In genomic region chr12:56375598-56376434, GRCh38 we compare ENCODE assay signal across 12 cellular contexts. TPM values are rescaled to one million over a fixed set of nuclear protein-coding genes. Genes with fewer than 3 reads are reported as not detected.
DNase-seq lines count a peak whose midpoint lies in the region; ATAC-seq and TF ChIP-seq lines count a peak whose summit lies in the region.
"Had no signal": no experiment of that assay in that cellular context is flagged by ENCODE, and none has a peak within 500 bp of the region (broad histone marks: within the 10 kb centered on the region; RNA-seq: fewer than 3 reads in every experiment).

No MANE protein-coding gene starts in this region.

- H2AK5ac ChIP-seq in IMR-90 (ENCODE audit: low read depth, low read length): no peak overlapping the region
- no peak overlapping the region for H2AK5ac ChIP-seq in neuronal stem cell (ENCODE audit: low read depth, low read length)

- no peak overlapping the region for H3K4me2 ChIP-seq in IMR-90 (ENCODE audit: low read depth, low read length)
- H3K4me2 ChIP-seq in neuronal stem cell (ENCODE audit: insufficient read depth, low read length, poor library complexity, severe bottlenecking): no peak overlapping the region
- no peak overlapping the region for H3K4me2 ChIP-seq in PC-3 (ENCODE audit: low read length)

- WGBS in IMR-90 (ENCODE audit: extremely low coverage in 2 of 2, insufficient read length in 1 of 2), 2 experiments: 63% methylated on average over 3 of the region's 11 CpGs; no CpG with 5 or more reads in 1 of the 2 experiments
- WGBS in neuronal stem cell (ENCODE audit: extremely low coverage in 2 of 2, insufficient read length in 2 of 2, insufficient replicate concordance in 1 of 2), 2 donors: no CpG with 5 or more reads among the region's 11 CpGs

- H3K4me3 ChIP-seq in IMR-90 (ENCODE audit: insufficient read depth, low read depth, low read length) (no peak overlapping the region), neuronal stem cell (ENCODE audit: low read length in 2 of 2) (no peak overlapping the region), PC-3 (ENCODE audit: low read length) (no peak overlapping the region)

- in situ Hi-C loops in IMR-90 (cut with MboI; ENCODE audit: low sequenced_read_pairs): no loop called here

- H3K9me2 ChIP-seq in PC-3 (replicated peaks; ENCODE audit: low read length): no peaks in the 10 kb centered on the region

- CTCF ChIA-PET in IMR-90 (lab: Yijun Ruan, JAX) (no interaction called here), PC-3 (lab: Charles Lee) (interaction anchor here (0.7 kb wide), 1 partner anchor 60 kb away, joined by 3 read pairs; the partner anchor contains the start of gene CNPY2)

- DNase-seq in IMR-90: no peak
- DNase-seq in neuronal stem cell (ENCODE audit: low spot score): no peak
- DNase-seq in amygdala (lab: John Stamatoyannopoulos, UW): no peak
- DNase-seq in PC-3: no peak
- no peak for DNase-seq in activated CD4-positive, alpha-beta T cell treated with anti-CD3 and anti-CD28 coated beads, Interleukin-2, amount 50 U/mL, for 48 hours
- DNase-seq: activated naive CD4-positive, alpha-beta T cell treated with anti-CD3 and anti-CD28 coated beads, Interleukin-2, amount 10 ng/mL, durations not matched to agents 7 days and 5 days; EL had no signal

- H3K27me3 ChIP-seq in IMR-90 (ENCODE audit: control insufficient read depth, insufficient read depth, low read length) (no peaks in the 10 kb centered on the region; the same call in 1 of the 2 replicates), neuronal stem cell (ENCODE audit: control insufficient read depth in 3 of 3, insufficient read depth in 3 of 3, low read depth in 1 of 3, low read length in 3 of 3) (peaks cover 0 to 4% (median 0%) of the 10 kb centered on the region in 3 experiments), PC-3 (ENCODE audit: low read length) (no peaks in the 10 kb centered on the region)

- no TSS peak for BruUV-seq in IMR-90 (replicated peaks; lab: Mats Ljungman, UMichigan)
- BruUV-seq in PC-3 (replicated peaks; lab: Mats Ljungman, UMichigan): no TSS peak

- H3K79me2 ChIP-seq in PC-3 (ENCODE audit: low read length): no peaks in the 10 kb centered on the region

- no peaks in the 10 kb centered on the region for H3K9me1 ChIP-seq in IMR-90 (ENCODE audit: insufficient read depth, low read length)

- H3K18ac ChIP-seq in IMR-90 (ENCODE audit: low read depth, low read length) (no peak overlapping the region), neuronal stem cell (ENCODE audit: low read length) (no peak overlapping the region)

- H4K5ac ChIP-seq in IMR-90 (ENCODE audit: low read depth, low read length): no peak overlapping the region

- H3K9ac ChIP-seq in IMR-90 (ENCODE audit: low read depth, low read length) (no peak overlapping the region), neuronal stem cell (ENCODE audit: low read depth, low read length, poor library complexity) (no peak overlapping the region), PC-3 (ENCODE audit: low read length) (no peak overlapping the region)

- no peak overlapping the region for H2AFZ ChIP-seq in IMR-90 (replicated peaks; ENCODE audit: low read length, poor library complexity)
- peak overlapping the region; percentile 22 for H2AFZ ChIP-seq in neuronal stem cell (ENCODE audit: low read length)
- no peak overlapping the region for H2AFZ ChIP-seq in PC-3 (ENCODE audit: low read length)

- no peaks in the 10 kb centered on the region for H3K36me3 ChIP-seq in IMR-90 (ENCODE audit: control insufficient read depth, insufficient read depth, low read length)
- H3K36me3 ChIP-seq in neuronal stem cell (replicated peaks in 1 of 2; ENCODE audit: control insufficient read depth in 2 of 2, insufficient read depth in 2 of 2, low read length in 2 of 2): no peaks in the 10 kb centered on the region
- H3K36me3 ChIP-seq in PC-3 (ENCODE audit: low read depth, low read length): no peaks in the 10 kb centered on the region

- H3F3A ChIP-seq in PC-3 (ENCODE audit: low read length, unreplicated experiment): no peaks in the 10 kb centered on the region

- H3K27ac ChIP-seq in IMR-90 (ENCODE audit: insufficient read depth, low read length) (no peak overlapping the region), neuronal stem cell (replicated peaks; ENCODE audit: low read length) (no peak overlapping the region), PC-3 (ENCODE audit: low read length) (no peak overlapping the region)

- H3K56ac ChIP-seq in IMR-90 (ENCODE audit: extremely low read depth, insufficient read depth, low read length): no peak overlapping the region

- H3K4me1 ChIP-seq in IMR-90 (ENCODE audit: control insufficient read depth, insufficient read depth, low read length) (no peaks in the 10 kb centered on the region), neuronal stem cell (ENCODE audit: control insufficient read depth in 2 of 2, insufficient read depth in 1 of 2, low read depth in 1 of 2, low read length in 2 of 2) (peaks cover 0 to 9% of the 10 kb centered on the region in 2 donors), PC-3 (ENCODE audit: insufficient read depth, low read length) (peaks cover 10% of the 10 kb centered on the region)

- no peak overlapping the region for H3K14ac ChIP-seq in IMR-90 (replicated peaks; ENCODE audit: low read depth, low read length)
- H3K14ac ChIP-seq in neuronal stem cell (ENCODE audit: low read length): no peak overlapping the region

- H2AK9ac ChIP-seq in IMR-90 (replicated peaks; ENCODE audit: low read depth, low read length, poor library complexity): peak overlapping the region; percentile 23

- H2BK5ac ChIP-seq in IMR-90 (ENCODE audit: low read depth, low read length, poor library complexity, severe bottlenecking) (no peak overlapping the region), neuronal stem cell (ENCODE audit: low read length) (no peak overlapping the region)

- no peak for TF ChIP-seq POLR2A in IMR-90 (IDR thresholded peaks at IDR 0.05; ENCODE audit: low read depth, low read length)

- H3K23ac ChIP-seq in IMR-90 (ENCODE audit: low read depth, low read length) (no peak overlapping the region), neuronal stem cell (ENCODE audit: low read depth, low read length, poor library complexity) (no peak overlapping the region)

- H3K9me3 ChIP-seq in IMR-90 (ENCODE audit: control insufficient read depth, insufficient read depth, low read length) (no peaks in the 10 kb centered on the region), neuronal stem cell (replicated peaks in 1 of 2; ENCODE audit: control insufficient read depth in 2 of 2, insufficient read depth in 1 of 2, low read depth in 1 of 2, low read length in 2 of 2) (peaks cover 0 to 5% of the 10 kb centered on the region in 2 donors), PC-3 (ENCODE audit: low read length) (no peaks in the 10 kb centered on the region)

- H4K8ac ChIP-seq in IMR-90 (ENCODE audit: low read depth in 2 of 2, low read length in 2 of 2) (no peak overlapping the region), neuronal stem cell (ENCODE audit: low read depth, low read length) (no peak overlapping the region)

- TF ChIP-seq CTCF in IMR-90 (conservative IDR thresholded peaks at IDR 0.05; ENCODE audit: low read depth, low read length): no peak
- no peak for TF ChIP-seq CTCF in PC-3 (conservative IDR thresholded peaks at IDR 0.05; ENCODE audit: low read depth, low read length)

- no peak overlapping the region for H2BK20ac ChIP-seq in IMR-90 (ENCODE audit: low read depth, low read length)

- no peak for TF ChIP-seq RAD21 in IMR-90 (IDR thresholded peaks at IDR 0.05; ENCODE audit: low read length)

- H4K91ac ChIP-seq in IMR-90 (ENCODE audit: insufficient read depth, low read depth, low read length) (no peak overlapping the region), neuronal stem cell (ENCODE audit: low read depth, low read length, poor library complexity) (no peak overlapping the region)

- H3K79me1 ChIP-seq in IMR-90 (ENCODE audit: low read depth in 1 of 2, low read length in 2 of 2) (no peaks in the 10 kb centered on the region), neuronal stem cell (ENCODE audit: low read depth, low read length) (no peaks in the 10 kb centered on the region)

- ATAC-seq in GM19035 (IDR thresholded peaks at IDR 0.05; ENCODE audit: unreplicated experiment) (peak; percentile 56), HG02610 (IDR thresholded peaks at IDR 0.05; ENCODE audit: unreplicated experiment) (peak; percentile 52), IMR-90 (ENCODE audit: low read depth) (no peak), PC-3 (no peak)

- H2BK15ac ChIP-seq in IMR-90 (ENCODE audit: low read depth, low read length) (no peak overlapping the region), neuronal stem cell (ENCODE audit: low read length) (no peak overlapping the region)

- POLR2A ChIA-PET in IMR-90 (lab: Charles Lee; ENCODE audit: unreplicated experiment) (no interaction called here), PC-3 (lab: Charles Lee; ENCODE audit: unreplicated experiment) (no interaction called here)

- no peaks in the 10 kb centered on the region for H4K20me1 ChIP-seq in IMR-90 (ENCODE audit: insufficient read depth, low read length)
- no peaks in the 10 kb centered on the region for H4K20me1 ChIP-seq in PC-3 (ENCODE audit: low read length)

- intact Hi-C loops in IMR-90 (cut with micrococcal nuclease) (loop anchor here (5.0 kb wide), 1 partner anchor 86 kb away; no protein-coding TSS in a partner anchor), PC-3 (cut with micrococcal nuclease) (no loop called here)

- dilution Hi-C loops in IMR-90 (cut with HindIII; ENCODE audit: low sequenced_read_pairs, unreplicated experiment): no loop called here

- no peak overlapping the region for H2BK12ac ChIP-seq in neuronal stem cell (ENCODE audit: low read length)

- H3K4ac ChIP-seq in IMR-90 (ENCODE audit: low read depth, low read length): no peak overlapping the region
- no peak overlapping the region for H3K4ac ChIP-seq in neuronal stem cell (ENCODE audit: low read length)

- no peak overlapping the region for H2BK120ac ChIP-seq in IMR-90 (ENCODE audit: low read depth, low read length)
- H2BK120ac ChIP-seq in neuronal stem cell (ENCODE audit: low read depth, low read length): no peak overlapping the region

RNA-seq across cellular contexts. Expression of gene APOF, which starts 13.2 kb away (rescaled TPM):
- total RNA-seq in IMR-90 (2012; rRNA removed): not detected in 2 replicates
- polyA plus RNA-seq in IMR-90 (2012; rRNA removed): not detected in 2 replicates
- polyA plus RNA-seq in IMR-90 (2012; cell fraction: cytosol; rRNA removed): not detected in 2 replicates
- polyA plus RNA-seq in IMR-90 (2012; cell fraction: nucleus; rRNA removed; ENCODE audit: low replicate concordance): not detected in 2 replicates
- polyA plus RNA-seq in neuronal stem cell (2013, experiment 1 of 2): not detected
- polyA plus RNA-seq in neuronal stem cell (2013, experiment 2 of 2): not detected
- not detected in 2 replicates for total RNA-seq in PC-3 (2014; rRNA removed)
- total RNA-seq: dermis microvascular lymphatic vessel endothelial cell, H4, mesothelial cell of epicardium had no signal

RNA-seq across cellular contexts. Expression of gene STAT2, which starts 15.9 kb away (rescaled TPM):
- total RNA-seq in IMR-90 (2012; rRNA removed) (125 and 182 TPM in 2 replicates), PC-3 (2014; rRNA removed) (68.8 and 73.1 TPM in 2 replicates)
- polyA plus RNA-seq in IMR-90 (2012; rRNA removed): 63.9 and 99.3 TPM in 2 replicates
- polyA plus RNA-seq in IMR-90 (2012; cell fraction: cytosol; rRNA removed): 38.2 and 47.6 TPM in 2 replicates
- 266 and 434 TPM in 2 replicates for polyA plus RNA-seq in IMR-90 (2012; cell fraction: nucleus; rRNA removed; ENCODE audit: low replicate concordance)
- 22.3 TPM for polyA plus RNA-seq in neuronal stem cell (2013, experiment 1 of 2)
- 24.5 TPM for polyA plus RNA-seq in neuronal stem cell (2013, experiment 2 of 2)

RNA-seq across cellular contexts. Expression of gene IL23A, which starts 37.1 kb away (rescaled TPM):
- not detected in 2 replicates for total RNA-seq in IMR-90 (2012; rRNA removed)
- polyA plus RNA-seq in IMR-90 (2012; rRNA removed): 0.17 and 0.55 TPM in 2 replicates
- polyA plus RNA-seq in IMR-90 (2012; cell fraction: cytosol; rRNA removed): 0.19 TPM in 1 of 2 replicates, not detected in the other
- 0.30 and 0.36 TPM in 2 replicates for polyA plus RNA-seq in IMR-90 (2012; cell fraction: nucleus; rRNA removed; ENCODE audit: low replicate concordance)
- 0.17 TPM for polyA plus RNA-seq in neuronal stem cell (2013, experiment 1 of 2)
- 0.32 TPM for polyA plus RNA-seq in neuronal stem cell (2013, experiment 2 of 2)
- 17.5 and 18.2 TPM in 2 replicates for total RNA-seq in PC-3 (2014; rRNA removed)
- total RNA-seq: H4 had no signal

RNA-seq across cellular contexts. Expression of gene PAN2, which starts 42.0 kb away (rescaled TPM):
- total RNA-seq in IMR-90 (2012; rRNA removed) (7.5 and 9.7 TPM in 2 replicates), PC-3 (2014; rRNA removed) (15.3 and 27.1 TPM in 2 replicates)
- 16.6 and 20.2 TPM in 2 replicates for polyA plus RNA-seq in IMR-90 (2012; rRNA removed)
- 3.6 and 4.1 TPM in 2 replicates for polyA plus RNA-seq in IMR-90 (2012; cell fraction: cytosol; rRNA removed)
- polyA plus RNA-seq in IMR-90 (2012; cell fraction: nucleus; rRNA removed; ENCODE audit: low replicate concordance): 119 and 302 TPM in 2 replicates
- 34.2 TPM for polyA plus RNA-seq in neuronal stem cell (2013, experiment 1 of 2)
- polyA plus RNA-seq in neuronal stem cell (2013, experiment 2 of 2): 33.0 TPM

Comparison
In these comparisons a context has a peak if more than half of its experiments do, and no peak if none do; other contexts are left out.
1. ATAC-seq: peak in GM19035 (single experiment) and HG02610 (single experiment); none in IMR-90 (single experiment) and PC-3 (single experiment).
2. RNA of gene IL23A, which starts 37.1 kb away (total RNA-seq): 17.5 to 18.2 TPM in PC-3; not detected in IMR-90; every median in the first group is over 10 times any median in the second.